In genomic region chr10:21372651-21373410, GRCh38 we compare ENCODE assay signal across 8 cellular contexts.
DNase-seq lines count a peak whose midpoint lies in the region; ATAC-seq and TF ChIP-seq lines count a peak whose summit lies in the region.

No MANE protein-coding gene starts in this region.

- H3K36me3 Mint-ChIP-seq in activated naive CD4-positive, alpha-beta T cell treated with anti-CD3 and anti-CD28 coated beads for 36 hours (ENCODE audit: low read depth) = no peaks in the 10 kb centered on the region

- DNase-seq in NCI-H2081 (lab: John Stamatoyannopoulos, UW) = peak; percentile 0 to 17
- DNase-seq in NCI-H2081 treated with DMSO at 0.1 percent for 48 hours (lab: John Stamatoyannopoulos, UW) = no peak
- DNase-seq in NOMO-1 (lab: John Stamatoyannopoulos, UW; ENCODE audit: unreplicated experiment in 2 of 2) = peak; percentile 97 to 99
- peak; percentile 58 for DNase-seq in activated naive CD4-positive, alpha-beta T cell treated with anti-CD3 and anti-CD28 coated beads for 36 hours
- peak; percentile 25 for DNase-seq in left ventricle myocardium inferior
- DNase-seq in stimulated activated CD4-positive, alpha-beta T cell treated with anti-CD3 and anti-CD28 coated beads, Interleukin-4, amount 100 ng/mL, for 1 hour = peak; percentile 15
- DNase-seq in NCI-H345 (lab: John Stamatoyannopoulos, UW) = no peak

- no peaks in the 10 kb centered on the region for H3K36me3 ChIP-seq in left ventricle myocardium inferior

- no peaks in the 10 kb centered on the region for H3K9me3 Mint-ChIP-seq in activated naive CD4-positive, alpha-beta T cell treated with anti-CD3 and anti-CD28 coated beads for 36 hours

- no peaks in the 10 kb centered on the region for H3K27me3 ChIP-seq in left ventricle myocardium inferior (ENCODE audit: low read depth)

- no peaks in the 10 kb centered on the region for H3K9me3 ChIP-seq in left ventricle myocardium inferior (replicated peaks)

- H3K4me1 Mint-ChIP-seq in activated naive CD4-positive, alpha-beta T cell treated with anti-CD3 and anti-CD28 coated beads for 36 hours (ENCODE audit: low read depth) = peaks cover 6% of the 10 kb centered on the region

- peak; percentile 79 for ATAC-seq in HG02973 (IDR thresholded peaks at IDR 0.05; ENCODE audit: unreplicated experiment)

- CTCF ChIA-PET in activated naive CD4-positive, alpha-beta T cell treated with anti-CD3 and anti-CD28 coated beads for 36 hours (lab: Charles Lee) = no interaction called here

- TF ChIP-seq CTCF in left ventricle myocardium inferior (IDR thresholded peaks at IDR 0.05; ENCODE audit: borderline replicate concordance) = no peak

- intact Hi-C loops in activated naive CD4-positive, alpha-beta T cell treated with anti-CD3 and anti-CD28 coated beads for 36 hours (cut with micrococcal nuclease) = no loop called here
- intact Hi-C loops in left ventricle myocardium inferior (cut with micrococcal nuclease) = no loop called here

- H3K27me3 Mint-ChIP-seq in activated naive CD4-positive, alpha-beta T cell treated with anti-CD3 and anti-CD28 coated beads for 36 hours (ENCODE audit: low read depth) = no peaks in the 10 kb centered on the region

- H3K4me3 Mint-ChIP-seq in activated naive CD4-positive, alpha-beta T cell treated with anti-CD3 and anti-CD28 coated beads for 36 hours = peak overlapping the region; percentile 13

- peaks cover 23% of the 10 kb centered on the region for H3K4me1 ChIP-seq in left ventricle myocardium inferior

- H3K27ac Mint-ChIP-seq in activated naive CD4-positive, alpha-beta T cell treated with anti-CD3 and anti-CD28 coated beads for 36 hours = no peak overlapping the region

- H3K4me3 ChIP-seq in left ventricle myocardium inferior = peak overlapping the region; percentile 35

- H3K27ac ChIP-seq in left ventricle myocardium inferior (replicated peaks) = peak overlapping the region; percentile 50

Comparison
In these comparisons a context has a peak if more than half of its experiments do, and no peak if none do; other contexts are left out.
1. DNase-seq: peak in NCI-H2081 (2 of 2), NOMO-1 (2 of 2), activated naive CD4-positive, alpha-beta T cell treated with anti-CD3 and anti-CD28 coated beads for 36 hours (single experiment), left ventricle myocardium inferior (single experiment) and stimulated activated CD4-positive, alpha-beta T cell treated with anti-CD3 and anti-CD28 coated beads, Interleukin-4, amount 100 ng/mL, for 1 hour (single experiment); none in NCI-H2081 treated with DMSO at 0.1 percent for 48 hours (single experiment) and NCI-H345 (single experiment).